Comparison of ENCODE assay signal across 10 cellular contexts in genomic region chr9:114452219-114453169, GRCh38. TPM values are rescaled to one million over a fixed set of nuclear protein-coding genes. Genes with fewer than 3 reads are reported as not detected.
A peak's percentile ranks its signal among the peaks of the same experiment; 100 is the strongest.
DNase-seq lines count a peak whose midpoint lies in the region; ATAC-seq and TF ChIP-seq lines count a peak whose summit lies in the region.
"Had no signal": no experiment of that assay in that cellular context is flagged by ENCODE, and none has a peak within 500 bp of the region (broad histone marks: within the 10 kb centered on the region; RNA-seq: fewer than 3 reads in every experiment).

No MANE protein-coding gene starts in this region.

- CTCF ChIA-PET in CD8-positive, alpha-beta memory T cell (lab: Charles Lee) = interaction anchor here (2.3 to 2.5 kb wide), 2 partner anchors 16 to 56 kb away, joined by 9 to 13 read pairs; no protein-coding TSS in a partner anchor
- CTCF ChIA-PET in A673 (lab: Charles Lee) = no interaction called here

- no peaks in the 10 kb centered on the region for H3K9me3 Mint-ChIP-seq in CD8-positive, alpha-beta memory T cell
- no peaks in the 10 kb centered on the region for H3K9me3 Mint-ChIP-seq in natural killer cell treated with Interleukin-12 subunit alpha and Interleukin-12 subunit beta and Interleukin-15 and Interleukin-18, amount 100 ng/mL, for 72 hours

- intact Hi-C loops in head of caudate nucleus (cut with DNase I) = no loop called here
- intact Hi-C loops in A673 (cut with micrococcal nuclease; ENCODE audit: unreplicated experiment) = no loop called here

- H3K36me3 ChIP-seq in CD8-positive, alpha-beta memory T cell (ENCODE audit: insufficient read depth, low read length) = no peaks in the 10 kb centered on the region
- H3K36me3 ChIP-seq in KMS-11 (ENCODE audit: insufficient read depth) (no peaks in the 10 kb centered on the region), RWPE2 (ENCODE audit: low read depth) (no peaks in the 10 kb centered on the region), duodenal mucosa (ENCODE audit: control insufficient read depth in 1 of 2, insufficient read depth in 2 of 2, low read length in 2 of 2) (no peaks in the 10 kb centered on the region), A673 (ENCODE audit: insufficient read depth, low read length, poor library complexity, severe bottlenecking) (no peaks in the 10 kb centered on the region)

- peaks cover 24 to 45% (median 34%) of the 10 kb centered on the region in 3 donors for H3K4me1 Mint-ChIP-seq in CD8-positive, alpha-beta memory T cell
- peaks cover 0 to 12% of the 10 kb centered on the region in 2 donors for H3K4me1 Mint-ChIP-seq in natural killer cell treated with Interleukin-12 subunit alpha and Interleukin-12 subunit beta and Interleukin-15 and Interleukin-18, amount 100 ng/mL, for 72 hours (ENCODE audit: low read depth in 2 of 2)

- no peaks in the 10 kb centered on the region for H3K9me3 ChIP-seq in CD8-positive, alpha-beta memory T cell (ENCODE audit: low read length)
- H3K9me3 ChIP-seq in RWPE2 (ENCODE audit: severe bottlenecking) (no peaks in the 10 kb centered on the region), duodenal mucosa (ENCODE audit: control insufficient read depth in 1 of 2, low read length in 2 of 2) (peaks cover 0 to 2% of the 10 kb centered on the region in 2 donors), A673 (ENCODE audit: low read depth, low read length, poor library complexity, severe bottlenecking) (no peaks in the 10 kb centered on the region)

- peak in 1 of 5 donors; percentile 28 for DNase-seq in CD8-positive, alpha-beta memory T cell
- DNase-seq in RWPE2 (ENCODE audit: low spot score) (no peak), head of caudate nucleus (no peak), A673 (ENCODE audit: low spot score) (no peak)
- no peak for DNase-seq in natural killer cell treated with Interleukin-12 subunit alpha and Interleukin-12 subunit beta and Interleukin-15 and Interleukin-18, amount 100 ng/mL, for 72 hours (ENCODE audit: low spot score)
- DNase-seq: erythroblast, HCEC 1CT had no signal

- ATAC-seq in RWPE2 (ENCODE audit: low read depth) = peak; percentile 25; the same call in 1 of the 3 replicates
- ATAC-seq in HG03565 (IDR thresholded peaks at IDR 0.05; ENCODE audit: unreplicated experiment) = no peak
- ATAC-seq in natural killer cell treated with Interleukin-12 subunit alpha and Interleukin-12 subunit beta and Interleukin-15 and Interleukin-18, amount 100 ng/mL, for 72 hours = no peak

- no peaks in the 10 kb centered on the region for H3K27me3 ChIP-seq in CD8-positive, alpha-beta memory T cell (ENCODE audit: insufficient read depth, low read length, poor library complexity, severe bottlenecking)
- H3K27me3 ChIP-seq in KMS-11 (ENCODE audit: insufficient read depth, low read depth) (no peaks in the 10 kb centered on the region), RWPE2 (ENCODE audit: insufficient read depth, poor library complexity, severe bottlenecking) (no peaks in the 10 kb centered on the region), duodenal mucosa (ENCODE audit: control insufficient read depth in 1 of 2, insufficient read depth in 2 of 2, low read length in 2 of 2) (no peaks in the 10 kb centered on the region), A673 (replicated peaks; ENCODE audit: insufficient read depth, low read depth, low read length, poor library complexity) (no peaks in the 10 kb centered on the region)

- H3K27ac Mint-ChIP-seq in CD8-positive, alpha-beta memory T cell = peak overlapping the region; percentile 19 to 86 (median 70)
- no peak overlapping the region for H3K27ac Mint-ChIP-seq in natural killer cell treated with Interleukin-12 subunit alpha and Interleukin-12 subunit beta and Interleukin-15 and Interleukin-18, amount 100 ng/mL, for 72 hours

- TF ChIP-seq CTCF in KMS-11 (conservative IDR thresholded peaks at IDR 0.05; ENCODE audit: low read depth, low read length) (no peak), RWPE2 (IDR thresholded peaks at IDR 0.05; ENCODE audit: poor library complexity, severe bottlenecking) (no peak), A673 (conservative IDR thresholded peaks at IDR 0.05; ENCODE audit: low read depth, low read length) (no peak)

- H3K27ac ChIP-seq in CD8-positive, alpha-beta memory T cell (ENCODE audit: low read depth, low read length) = no peak overlapping the region
- H3K27ac ChIP-seq in KMS-11 (peak overlapping the region; percentile 89), RWPE2 (ENCODE audit: poor library complexity, severe bottlenecking) (no peak overlapping the region), duodenal mucosa (ENCODE audit: low read depth, low read length) (peak overlapping the region; percentile 34), A673 (ENCODE audit: low read depth, low read length, poor library complexity, severe bottlenecking) (no peak overlapping the region)

- peaks cover 25% of the 10 kb centered on the region for H3K4me1 ChIP-seq in CD8-positive, alpha-beta memory T cell (ENCODE audit: insufficient read depth, low read length)
- H3K4me1 ChIP-seq in KMS-11 (ENCODE audit: low read depth, poor library complexity, severe bottlenecking) = peaks cover 75% of the 10 kb centered on the region
- no peaks in the 10 kb centered on the region for H3K4me1 ChIP-seq in RWPE2 (ENCODE audit: insufficient read depth, poor library complexity, severe bottlenecking)
- H3K4me1 ChIP-seq in duodenal mucosa (ENCODE audit: control insufficient read depth in 1 of 2, insufficient read depth in 2 of 2, low read length in 2 of 2) = peaks cover 11 to 15% of the 10 kb centered on the region in 2 donors
- no peaks in the 10 kb centered on the region for H3K4me1 ChIP-seq in A673 (ENCODE audit: insufficient read depth, low read length, poor library complexity, severe bottlenecking)

- peak overlapping the region; percentile 70 for H3K4me2 ChIP-seq in KMS-11

- POLR2A ChIA-PET in CD8-positive, alpha-beta memory T cell (lab: Charles Lee) = no interaction called here
- POLR2A ChIA-PET in A673 (lab: Charles Lee; ENCODE audit: low non-redundant PET) = no interaction called here

- peak overlapping the region in 5 of 7 donors; percentile 2 to 75 (median 34) for H3K4me3 Mint-ChIP-seq in CD8-positive, alpha-beta memory T cell
- H3K4me3 Mint-ChIP-seq in natural killer cell treated with Interleukin-12 subunit alpha and Interleukin-12 subunit beta and Interleukin-15 and Interleukin-18, amount 100 ng/mL, for 72 hours = no peak overlapping the region

- H3K36me3 Mint-ChIP-seq in CD8-positive, alpha-beta memory T cell = peaks cover 0 to 5% (median 4%) of the 10 kb centered on the region in 3 donors
- no peaks in the 10 kb centered on the region for H3K36me3 Mint-ChIP-seq in natural killer cell treated with Interleukin-12 subunit alpha and Interleukin-12 subunit beta and Interleukin-15 and Interleukin-18, amount 100 ng/mL, for 72 hours

- H2AFZ ChIP-seq in KMS-11 (ENCODE audit: low read depth) = no peak overlapping the region

- H3K79me2 ChIP-seq in KMS-11 (ENCODE audit: insufficient read depth, low read depth) = no peaks in the 10 kb centered on the region; the same call in 1 of the 2 replicates

- H3K4me3 ChIP-seq in CD8-positive, alpha-beta memory T cell (ENCODE audit: low read length) = no peak overlapping the region
- H3K4me3 ChIP-seq in KMS-11 (IDR thresholded peaks at IDR 0.05; ENCODE audit: insufficient read depth, low read depth, low read length) (no peak overlapping the region), RWPE2 (ENCODE audit: severe bottlenecking) (no peak overlapping the region), duodenal mucosa (ENCODE audit: low read depth in 1 of 2, low read length in 2 of 2) (no peak overlapping the region), A673 (ENCODE audit: low read depth, low read length, poor library complexity, severe bottlenecking) (no peak overlapping the region)

- H3K9ac ChIP-seq in KMS-11 (peak overlapping the region; percentile 39; the same call in 1 of the 2 replicates), duodenal mucosa (ENCODE audit: low read depth in 1 of 2, low read length in 2 of 2) (no peak overlapping the region)

- BruUV-seq in A673 (replicated peaks; lab: Mats Ljungman, UMichigan) = no TSS peak

- H3K27me3 Mint-ChIP-seq in CD8-positive, alpha-beta memory T cell = peaks cover 4 to 7% of the 10 kb centered on the region in 2 donors
- H3K27me3 Mint-ChIP-seq in natural killer cell treated with Interleukin-12 subunit alpha and Interleukin-12 subunit beta and Interleukin-15 and Interleukin-18, amount 100 ng/mL, for 72 hours = peaks cover 0 to 4% of the 10 kb centered on the region in 2 donors

- no peaks in the 10 kb centered on the region for H4K20me1 ChIP-seq in KMS-11 (ENCODE audit: insufficient read depth)

RNA-seq across cellular contexts. Expression of gene WHRN, which starts 52.8 kb away (rescaled TPM):
- 1 to 10 TPM; 8.6 to 9.0 TPM for total RNA-seq in CD8-positive, alpha-beta memory T cell
- 5.5 TPM for polyA plus RNA-seq in CD8-positive, alpha-beta memory T cell
- 1 to 10 TPM; 1.1 to 2.4 TPM for total RNA-seq in natural killer cell treated with Interleukin-12 subunit alpha and Interleukin-12 subunit beta and Interleukin-15 and Interleukin-18, amount 100 ng/mL, for 72 hours
- total RNA-seq in A673 (2021) = 9.1 and 11.5 TPM in 2 replicates

Comparison
In these comparisons a context has a peak if more than half of its experiments do, and no peak if none do; other contexts are left out.
1. H3K27ac ChIP-seq: peak in KMS-11 (single experiment) and duodenal mucosa (single experiment); none in CD8-positive, alpha-beta memory T cell (single experiment), RWPE2 (single experiment) and A673 (single experiment).
2. H3K27ac Mint-ChIP-seq: peak in CD8-positive, alpha-beta memory T cell (8 of 8); none in natural killer cell treated with Interleukin-12 subunit alpha and Interleukin-12 subunit beta and Interleukin-15 and Interleukin-18, amount 100 ng/mL, for 72 hours (0 of 2).